Comparison of ENCODE assay signal across 22 cellular contexts in genomic region chr10:59958882-59959281, GRCh38.
"Had no signal": no experiment of that assay in that cellular context is flagged by ENCODE, and none has a peak within 500 bp of the region (broad histone marks: within the 10 kb centered on the region; RNA-seq: fewer than 3 reads in every experiment).

No MANE protein-coding gene starts in this region.

- H3K27ac ChIP-seq: KMS-11, RWPE1 had no signal

- DNase-seq: IMR-90, Kasumi-1, MM.1S, NCI-H1092 treated with DMSO at 0.1 percent for 48 hours, NCI-H1436, NCI-H187, NCI-H2029, NCI-H2081 treated with DMSO at 0.1 percent for 48 hours, NCI-H2171, NCI-H226, NCI-H446, NCI-H510A, NCI-H524 treated with DMSO at 0.1 percent for 48 hours, NCI-H69, NCI-H774, SHP77, SK-N-SH, SW 1271, T-cell had no signal

- H3K9me3 ChIP-seq: SK-N-SH had no signal

- H3K9ac ChIP-seq: KMS-11, SK-N-SH had no signal

- H3K4me3 Mint-ChIP-seq: T-cell had no signal

- H3K4me1 Mint-ChIP-seq: T-cell had no signal

- H3K4me2 ChIP-seq: KMS-11, SK-N-SH had no signal

- ATAC-seq: Panc1, T-cell had no signal

- H3K27ac Mint-ChIP-seq: T-cell had no signal

- H3K36me3 Mint-ChIP-seq: T-cell had no signal

- H3K9me3 Mint-ChIP-seq: T-cell had no signal
